In the genomic region with DNA sequence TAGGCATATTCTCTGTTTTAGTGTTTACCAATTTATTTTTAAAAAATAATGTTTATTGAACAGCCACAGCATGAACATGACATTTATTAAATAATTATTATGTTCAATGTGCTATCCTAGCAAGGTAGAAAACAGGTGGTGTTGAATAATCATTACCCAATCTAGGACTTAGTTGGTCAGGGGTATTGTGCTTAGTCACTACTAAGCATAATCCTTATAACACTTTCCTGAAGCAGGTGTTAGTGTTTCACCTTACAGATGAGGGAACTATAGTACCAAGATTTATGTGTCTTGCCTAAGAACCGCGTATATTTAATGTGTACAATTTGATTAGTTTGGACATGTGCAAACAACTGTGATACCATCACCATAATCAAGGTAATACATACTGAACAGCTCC, we compare ENCODE assay signal across 7 cellular contexts.
"Had no signal": no experiment of that assay in that cellular context is flagged by ENCODE, and none has a peak within 500 bp of the region (broad histone marks: within the 10 kb centered on the region; RNA-seq: fewer than 3 reads in every experiment).

No MANE protein-coding gene starts in this region.

- DNase-seq: IMR-90, KBM-7, KG1 had no signal

- H3K27me3 Mint-ChIP-seq: IgD-negative memory B cell had no signal

- H3K4me3 ChIP-seq: K562 had no signal

- FAIRE-seq: HTR-8/SVneo, K562 had no signal

- H3K27ac ChIP-seq: HL-60 had no signal

- H3K36me3 Mint-ChIP-seq: IgD-negative memory B cell had no signal

- H3K4me1 Mint-ChIP-seq: IgD-negative memory B cell had no signal

- ATAC-seq: K562 had no signal

- H3K4me3 Mint-ChIP-seq: IgD-negative memory B cell had no signal

- H3K27ac Mint-ChIP-seq: IgD-negative memory B cell had no signal
